ENCODE assay signal across 13 cellular contexts in genomic region chr9:103991698-103992097, GRCh38.
DNase-seq lines count a peak whose midpoint lies in the region; ATAC-seq and TF ChIP-seq lines count a peak whose summit lies in the region.
"Had no signal": no experiment of that assay in that cellular context is flagged by ENCODE, and none has a peak within 500 bp of the region (broad histone marks: within the 10 kb centered on the region; RNA-seq: fewer than 3 reads in every experiment).

No MANE protein-coding gene starts in this region.

- H2AFZ ChIP-seq in GM23248 = no peak overlapping the region

- no peaks in the 10 kb centered on the region for H3K36me3 ChIP-seq in GM23248 (ENCODE audit: low read depth)

- H3K27me3 Mint-ChIP-seq in osteocyte (ENCODE audit: unreplicated experiment) = no peaks in the 10 kb centered on the region

- no peaks in the 10 kb centered on the region for H3K4me1 ChIP-seq in GM23248 (ENCODE audit: insufficient read depth)
- H3K4me1 ChIP-seq: body of pancreas had no signal

- H3K36me3 Mint-ChIP-seq in osteocyte (ENCODE audit: unreplicated experiment) = no peaks in the 10 kb centered on the region

- H3K27ac ChIP-seq in GM23248 = no peak overlapping the region
- H3K27ac ChIP-seq: 22Rv1, body of pancreas had no signal

- no peaks in the 10 kb centered on the region for H3K4me1 Mint-ChIP-seq in osteocyte (ENCODE audit: unreplicated experiment)

- H3K9me3 Mint-ChIP-seq in osteocyte (ENCODE audit: unreplicated experiment) = no peaks in the 10 kb centered on the region

- H3K27ac Mint-ChIP-seq in osteocyte (ENCODE audit: unreplicated experiment) = no peak overlapping the region

- H3K9ac ChIP-seq in GM23248 = no peak overlapping the region

- peak; percentile 64 for DNase-seq in DMS 273 (lab: John Stamatoyannopoulos, UW; ENCODE audit: unreplicated experiment)
- DNase-seq in DMS 273 treated with DMSO at 0.1 percent for 48 hours (lab: John Stamatoyannopoulos, UW) = no peak
- DNase-seq in epithelial cell of esophagus (ENCODE audit: low read depth) = peak; percentile 2
- DNase-seq in GM23248 = no peak
- DNase-seq in osteocyte (ENCODE audit: extremely low spot score, unreplicated experiment) = no peak
- DNase-seq in stimulated activated CD4-positive, alpha-beta T cell treated with anti-CD3 and anti-CD28 coated beads, Interleukin-12 subunit alpha, Interleukin-12 subunit beta, amount 100 ng/mL, for 4 hours = no peak
- DNase-seq: activated CD4-positive, alpha-beta T cell treated with anti-CD3 and anti-CD28 coated beads for 1 hour; body of pancreas; foreskin melanocyte; GF-D8 had no signal

- H3K79me2 ChIP-seq in GM23248 (ENCODE audit: insufficient read depth) = no peaks in the 10 kb centered on the region

- no peak overlapping the region for H3K4me3 Mint-ChIP-seq in osteocyte (ENCODE audit: unreplicated experiment)

- H3K4me3 ChIP-seq in epithelial cell of esophagus (ENCODE audit: low read length) = no peak overlapping the region
- H3K4me3 ChIP-seq in GM23248 = no peak overlapping the region
- H3K4me3 ChIP-seq: body of pancreas had no signal

- H3K4me2 ChIP-seq in GM23248 (ENCODE audit: unreplicated experiment) = no peak overlapping the region

- in situ Hi-C loops in GM23248 (cut with MboI) = no loop called here

- no peaks in the 10 kb centered on the region for H3K9me2 ChIP-seq in GM23248 (ENCODE audit: insufficient read depth)

- H3F3A ChIP-seq in GM23248 (ENCODE audit: insufficient read depth) = no peaks in the 10 kb centered on the region

- TF ChIP-seq CTCF in epithelial cell of esophagus (IDR thresholded peaks at IDR 0.05; ENCODE audit: insufficient read depth, low read depth, low read length, missing control alignments) (no peak), osteocyte (IDR thresholded peaks at IDR 0.05) (no peak)

- H4K20me1 ChIP-seq in GM23248 (ENCODE audit: insufficient read depth) = no peaks in the 10 kb centered on the region

- H3K27me3 ChIP-seq in GM23248 (replicated peaks; ENCODE audit: insufficient read depth) = no peaks in the 10 kb centered on the region
- H3K27me3 ChIP-seq: body of pancreas had no signal

- WGBS in GM23248 (ENCODE audit: low coverage in 1 of 2, low lambda C conversion rate in 2 of 2, missing lambda C conversion rate in 2 of 2), 2 experiments = 0% methylated on average over 1 of the region's 1 CpG

- ATAC-seq in GM21576 (IDR thresholded peaks at IDR 0.05; ENCODE audit: unreplicated experiment) (peak; percentile 67), HG03354 (IDR thresholded peaks at IDR 0.05; ENCODE audit: poor library complexity, severe bottlenecking, unreplicated experiment) (peak; percentile 78)
- ATAC-seq: body of pancreas had no signal

- no peaks in the 10 kb centered on the region for H3K9me3 ChIP-seq in GM23248 (ENCODE audit: low read depth)
- H3K9me3 ChIP-seq: body of pancreas had no signal

Comparison
In these comparisons a context has a peak if more than half of its experiments do, and no peak if none do; other contexts are left out.
1. DNase-seq: peak in DMS 273 (single experiment) and epithelial cell of esophagus (single experiment); none in DMS 273 treated with DMSO at 0.1 percent for 48 hours (single experiment), GM23248 (single experiment), osteocyte (single experiment) and stimulated activated CD4-positive, alpha-beta T cell treated with anti-CD3 and anti-CD28 coated beads, Interleukin-12 subunit alpha, Interleukin-12 subunit beta, amount 100 ng/mL, for 4 hours (single experiment).